In the genomic region with DNA sequence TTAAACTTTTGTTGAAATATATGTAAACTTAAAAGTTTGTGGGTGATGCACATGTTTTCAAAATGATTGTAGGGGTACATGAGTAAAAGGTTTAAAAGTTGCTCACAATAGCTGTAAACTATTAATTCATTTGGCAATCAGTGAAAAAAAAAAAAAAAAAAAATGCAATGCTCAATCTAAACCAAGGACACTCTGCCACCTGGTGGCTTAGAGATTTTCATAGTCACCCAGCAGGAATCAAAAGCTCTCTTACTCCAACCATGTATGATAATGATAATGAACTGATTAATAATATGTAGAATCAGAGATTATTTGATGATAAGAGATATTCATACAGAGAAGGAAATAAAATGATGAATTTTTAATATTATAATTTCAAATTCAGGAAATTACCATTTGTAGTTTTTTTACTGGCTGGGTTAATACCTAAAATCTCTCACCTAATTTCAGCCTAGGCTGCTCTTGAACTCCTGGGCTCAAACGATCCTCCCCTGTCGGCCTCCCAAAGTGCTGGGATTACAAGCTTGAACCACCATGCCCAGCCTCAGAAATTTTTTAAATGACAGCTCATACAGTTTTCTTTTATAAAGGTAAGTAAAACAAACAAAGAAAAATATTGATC, we compare ENCODE assay signal across 8 cellular contexts. TPM values are rescaled to one million over a fixed set of nuclear protein-coding genes. Genes with fewer than 3 reads are reported as not detected.
DNase-seq lines count a peak whose midpoint lies in the region; ATAC-seq and TF ChIP-seq lines count a peak whose summit lies in the region.

No MANE protein-coding gene starts in this region.

- WGBS in suprapubic skin: 42% methylated on average over 2 of the region's 2 CpGs

- TF ChIP-seq POLR2A in suprapubic skin (IDR thresholded peaks at IDR 0.05): no peak

- H3K9me3 ChIP-seq in suprapubic skin: no peaks in the 10 kb centered on the region

- peak; percentile 22 for DNase-seq in activated CD4-positive, alpha-beta T cell treated with anti-CD3 and anti-CD28 coated beads for 48 hours
- no peak for DNase-seq in activated CD4-positive, alpha-beta T cell treated with anti-CD3 and anti-CD28 coated beads, Interleukin-2, amount 50 U/mL, for 1 hour
- DNase-seq in LoVo (ENCODE audit: low spot score): peak; percentile 45
- DNase-seq in head of caudate nucleus: peak in 23 of 42 donors; percentile 11 to 81 (median 48)
- DNase-seq in suprapubic skin (ENCODE audit: low spot score in 2 of 2): no peak
- no peak for DNase-seq in activated effector memory CD4-positive, alpha-beta T cell treated with anti-CD3 and anti-CD28 coated beads, Interleukin-2, amount 50 U/mL, for 16 hours

- TF ChIP-seq EP300 in suprapubic skin (IDR thresholded peaks at IDR 0.05): no peak

- H3K27ac ChIP-seq in VCaP (no peak overlapping the region), suprapubic skin (no peak overlapping the region)

- ATAC-seq in GM18519 (IDR thresholded peaks at IDR 0.05; ENCODE audit: low FRiP score, unreplicated experiment): no peak

- intact Hi-C loops in head of caudate nucleus (cut with DNase I): no loop called here

- H3K4me3 ChIP-seq in suprapubic skin: no peak overlapping the region

- TF ChIP-seq CTCF in VCaP (conservative IDR thresholded peaks at IDR 0.05): peak; percentile 86
- TF ChIP-seq CTCF in suprapubic skin (IDR thresholded peaks at IDR 0.05): peak; percentile 28 to 33

- no peaks in the 10 kb centered on the region for H3K4me1 ChIP-seq in suprapubic skin

- no peaks in the 10 kb centered on the region for H3K36me3 ChIP-seq in suprapubic skin

- H3K27me3 ChIP-seq in suprapubic skin: peaks cover 6% of the 10 kb centered on the region

RNA-seq across cellular contexts. Expression of gene SLC25A4, which starts 46.9 kb away (rescaled TPM):
- total RNA-seq in suprapubic skin: 10 to 100 TPM; 13.8 to 20.3 (median 16.2) TPM

Comparison
In these comparisons a context has a peak if more than half of its experiments do, and no peak if none do; other contexts are left out.
1. DNase-seq: peak in activated CD4-positive, alpha-beta T cell treated with anti-CD3 and anti-CD28 coated beads for 48 hours (single experiment), LoVo (single experiment) and head of caudate nucleus (23 of 42); none in activated CD4-positive, alpha-beta T cell treated with anti-CD3 and anti-CD28 coated beads, Interleukin-2, amount 50 U/mL, for 1 hour (single experiment), suprapubic skin (0 of 2) and activated effector memory CD4-positive, alpha-beta T cell treated with anti-CD3 and anti-CD28 coated beads, Interleukin-2, amount 50 U/mL, for 16 hours (single experiment).